ENCODE assay signal across 11 cellular contexts in genomic region chr5:3460416-3460815, GRCh38.
"Had no signal": no experiment of that assay in that cellular context is flagged by ENCODE, and none has a peak within 500 bp of the region (broad histone marks: within the 10 kb centered on the region; RNA-seq: fewer than 3 reads in every experiment).

No MANE protein-coding gene starts in this region.

- H3K4me1 ChIP-seq: HAP-1 had no signal

- H3K36me3 ChIP-seq: HAP-1 had no signal

- H3K9me3 ChIP-seq: HAP-1 had no signal

- H3K9ac ChIP-seq: GM23248 had no signal

- ATAC-seq: GM23338, HCT116 had no signal

- DNase-seq: GM23248, GOT3, H7, H9, HCEC 1CT, HFFc6 had no signal

- H2AFZ ChIP-seq: GM23248, GM23338 had no signal

- H3K4me2 ChIP-seq: GM23338 had no signal

- H3K27ac ChIP-seq: GM23248 had no signal

- FAIRE-seq: H1, H54 had no signal

- H3K4me3 ChIP-seq: GM23248, GM23338, HAP-1 had no signal
